ENCODE assay signal across 31 cellular contexts in the genomic region with DNA sequence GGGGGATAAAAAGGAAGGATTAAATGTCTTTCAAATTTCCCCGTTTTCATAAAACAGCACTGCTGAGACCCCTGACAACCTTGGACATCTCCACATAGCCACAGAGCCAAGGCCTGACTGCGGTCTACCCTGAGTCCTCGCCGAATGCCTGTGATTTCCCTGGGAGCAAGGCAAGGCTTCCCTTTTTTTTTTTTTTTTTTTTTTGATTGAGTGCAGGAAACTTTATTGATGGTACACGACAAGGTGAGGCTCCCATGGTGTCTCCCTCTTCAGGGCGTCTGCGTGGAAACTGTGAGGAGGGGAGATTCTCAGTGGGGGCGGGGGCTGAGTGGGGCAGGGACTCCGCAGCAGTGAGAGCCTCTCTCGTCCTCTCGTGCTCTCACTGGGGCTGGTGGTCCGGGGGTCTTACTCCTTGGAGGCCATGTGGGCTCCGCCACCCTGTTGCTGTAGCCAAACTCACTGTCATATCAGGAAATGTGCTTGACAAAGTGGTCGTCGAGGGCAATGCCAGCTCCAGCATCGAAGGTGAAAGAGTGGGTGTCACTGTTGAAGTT. TPM values are rescaled to one million over a fixed set of nuclear protein-coding genes. Genes with fewer than 3 reads are reported as not detected.
"Had no signal": no experiment of that assay in that cellular context is flagged by ENCODE, and none has a peak within 500 bp of the region (broad histone marks: within the 10 kb centered on the region; RNA-seq: fewer than 3 reads in every experiment).

No MANE protein-coding gene starts in this region.

- H3K9me3 ChIP-seq: adrenal gland, body of pancreas, esophagus muscularis mucosa, gastrocnemius medialis, heart right ventricle had no signal

- H3K36me3 ChIP-seq: adrenal gland, esophagus muscularis mucosa, gastrocnemius medialis, heart right ventricle had no signal

- H3K27me3 Mint-ChIP-seq: activated CD8-positive, alpha-beta T cell treated with anti-CD3 and anti-CD28 coated beads for 36 hours; activated naive CD4-positive, alpha-beta T cell treated with anti-CD3 and anti-CD28 coated beads, Interleukin-2, amount 50 U/mL, for 24 hours; activated naive CD8-positive, alpha-beta T cell treated with anti-CD3 and anti-CD28 coated beads for 36 hours; activated naive CD8-positive, alpha-beta T cell treated with anti-CD3 and anti-CD28 coated beads, Interleukin-2, amount 50 U/mL, for 24 hours; effector memory CD8-positive, alpha-beta T cell had no signal

- DNase-seq: activated CD4-positive, alpha-beta T cell treated with anti-CD3 and anti-CD28 coated beads for 1 hour; activated CD4-positive, alpha-beta T cell treated with anti-CD3 and anti-CD28 coated beads for 4 hours; activated CD4-positive, alpha-beta T cell treated with anti-CD3 and anti-CD28 coated beads, Interleukin-2, amount 10 ng/mL, durations not matched to agents 7 days and 5 days; activated CD4-positive, alpha-beta T cell treated with anti-CD3 and anti-CD28 coated beads, Interleukin-2, amount 50 U/mL, for 48 hours; activated CD8-positive, alpha-beta memory T cell treated with anti-CD3 and anti-CD28 coated beads for 24 hours; activated CD8-positive, alpha-beta T cell treated with anti-CD3 and anti-CD28 coated beads for 36 hours; activated effector memory CD4-positive, alpha-beta T cell treated with anti-CD3 and anti-CD28 coated beads, Interleukin-2, amount 50 U/mL, for 16 hours; activated naive CD4-positive, alpha-beta T cell treated with anti-CD3 and anti-CD28 coated beads for 36 hours; activated naive CD8-positive, alpha-beta T cell treated with anti-CD3 and anti-CD28 coated beads for 36 hours; activated naive CD8-positive, alpha-beta T cell treated with anti-CD3 and anti-CD28 coated beads, Interleukin-2, amount 50 U/mL, for 24 hours; activated T-cell treated with anti-CD3 and anti-CD28 coated beads, Interleukin-2, amount 50 U/mL, for 4 hours; adrenal gland; amygdala; aorta; body of pancreas; caudate nucleus; cortex of kidney; dermis blood vessel endothelial cell; effector CD4-positive, alpha-beta T cell; effector memory CD8-positive, alpha-beta T cell; erythroblast; foreskin keratinocyte; gastrocnemius medialis; heart right ventricle; T-helper 1 cell; T-helper 2 cell had no signal

- H3K27me3 ChIP-seq: adrenal gland, body of pancreas, gastrocnemius medialis had no signal

- H3K27ac ChIP-seq: adrenal gland, body of pancreas, esophagus muscularis mucosa, foreskin keratinocyte, gastrocnemius medialis, heart right ventricle, VCaP had no signal

- H3K4me3 ChIP-seq: adrenal gland, body of pancreas, esophagus muscularis mucosa, gastrocnemius medialis, heart right ventricle had no signal

- H3K9me3 Mint-ChIP-seq: activated CD4-positive, alpha-beta T cell treated with anti-CD3 and anti-CD28 coated beads, Interleukin-2, amount 10 ng/mL, durations not matched to agents 7 days and 5 days; activated CD8-positive, alpha-beta T cell treated with anti-CD3 and anti-CD28 coated beads for 36 hours; activated naive CD4-positive, alpha-beta T cell treated with anti-CD3 and anti-CD28 coated beads for 36 hours; activated naive CD4-positive, alpha-beta T cell treated with anti-CD3 and anti-CD28 coated beads, Interleukin-2, amount 50 U/mL, for 24 hours; activated naive CD8-positive, alpha-beta T cell treated with anti-CD3 and anti-CD28 coated beads for 36 hours; activated naive CD8-positive, alpha-beta T cell treated with anti-CD3 and anti-CD28 coated beads, Interleukin-2, amount 50 U/mL, for 24 hours; activated T-cell treated with anti-CD3 and anti-CD28 coated beads, Interleukin-2, amount 50 U/mL, for 4 hours; activated T-helper 2 cell treated with anti-CD3 and anti-CD28 coated beads, Interferon-gamma antibody, Interleukin-2, Interleukin-4, amounts not matched to agents 10 μg/mL and 5 μg/mL and 100 μg/mL, durations not matched to agents 14 hours and 24 hours and 36 hours; effector memory CD8-positive, alpha-beta T cell; WTC11 had no signal

- H3K4me3 Mint-ChIP-seq: activated CD4-positive, alpha-beta T cell treated with anti-CD3 and anti-CD28 coated beads, Interleukin-2, amount 10 ng/mL, durations not matched to agents 7 days and 5 days; activated CD8-positive, alpha-beta T cell treated with anti-CD3 and anti-CD28 coated beads for 36 hours; activated naive CD4-positive, alpha-beta T cell treated with anti-CD3 and anti-CD28 coated beads for 36 hours; activated naive CD4-positive, alpha-beta T cell treated with anti-CD3 and anti-CD28 coated beads, Interleukin-2, amount 50 U/mL, for 24 hours; activated naive CD8-positive, alpha-beta T cell treated with anti-CD3 and anti-CD28 coated beads for 36 hours; activated naive CD8-positive, alpha-beta T cell treated with anti-CD3 and anti-CD28 coated beads, Interleukin-2, amount 50 U/mL, for 24 hours; activated T-cell treated with anti-CD3 and anti-CD28 coated beads, Interleukin-2, amount 50 U/mL, for 4 hours; effector memory CD8-positive, alpha-beta T cell; WTC11 had no signal

- ATAC-seq: activated CD8-positive, alpha-beta T cell treated with anti-CD3 and anti-CD28 coated beads for 36 hours; activated naive CD8-positive, alpha-beta T cell treated with anti-CD3 and anti-CD28 coated beads, Interleukin-2, amount 50 U/mL, for 24 hours; activated T-cell treated with anti-CD3 and anti-CD28 coated beads, Interleukin-2, amount 50 U/mL, for 4 hours; body of pancreas; effector memory CD8-positive, alpha-beta T cell; foreskin keratinocyte; gastrocnemius medialis; heart right ventricle; WTC11 had no signal

- H3K27ac Mint-ChIP-seq: activated CD4-positive, alpha-beta T cell treated with anti-CD3 and anti-CD28 coated beads, Interleukin-2, amount 10 ng/mL, durations not matched to agents 7 days and 5 days; activated CD8-positive, alpha-beta T cell treated with anti-CD3 and anti-CD28 coated beads for 36 hours; activated naive CD4-positive, alpha-beta T cell treated with anti-CD3 and anti-CD28 coated beads for 36 hours; activated naive CD4-positive, alpha-beta T cell treated with anti-CD3 and anti-CD28 coated beads, Interleukin-2, amount 50 U/mL, for 24 hours; activated naive CD8-positive, alpha-beta T cell treated with anti-CD3 and anti-CD28 coated beads for 36 hours; activated naive CD8-positive, alpha-beta T cell treated with anti-CD3 and anti-CD28 coated beads, Interleukin-2, amount 50 U/mL, for 24 hours; activated T-helper 2 cell treated with anti-CD3 and anti-CD28 coated beads, Interferon-gamma antibody, Interleukin-2, Interleukin-4, amounts not matched to agents 10 μg/mL and 5 μg/mL and 100 μg/mL, durations not matched to agents 14 hours and 24 hours and 36 hours; effector memory CD8-positive, alpha-beta T cell; WTC11 had no signal

RNA-seq across cellular contexts. Expression of a gene that starts 4.4 kb away (rescaled TPM):
- total RNA-seq: aorta, body of pancreas, gastrocnemius medialis had no signal

RNA-seq across cellular contexts. Expression of a gene that starts 49.2 kb away (rescaled TPM):
- total RNA-seq: activated T-cell treated with anti-CD3 and anti-CD28 coated beads, Interleukin-2, amount 50 U/mL, for 4 hours; activated T-helper 2 cell treated with anti-CD3 and anti-CD28 coated beads, Interferon-gamma antibody, Interleukin-2, Interleukin-4, amounts not matched to agents 10 μg/mL and 5 μg/mL and 100 μg/mL, durations not matched to agents 14 hours and 24 hours and 36 hours; body of pancreas; foreskin keratinocyte; WTC11 had no signal
